Comparison of ENCODE assay signal across 8 cellular contexts in genomic region chr7:101884671-101885596, GRCh38.
DNase-seq lines count a peak whose midpoint lies in the region; ATAC-seq and TF ChIP-seq lines count a peak whose summit lies in the region.

No MANE protein-coding gene starts in this region.

- no peak overlapping the region for H3K4me3 Mint-ChIP-seq in nephron

- no peaks in the 10 kb centered on the region for H3K9me3 Mint-ChIP-seq in nephron

- peaks cover 63% of the 10 kb centered on the region for H3K4me1 Mint-ChIP-seq in nephron

- H3K27me3 ChIP-seq in RWPE2 (ENCODE audit: insufficient read depth, poor library complexity, severe bottlenecking) = no peaks in the 10 kb centered on the region

- H3K4me3 ChIP-seq in RWPE2 (ENCODE audit: severe bottlenecking) = no peak overlapping the region

- peak overlapping the region; percentile 11 to 42 (median 31) for H3K27ac Mint-ChIP-seq in nephron

- CTCF ChIA-PET in GM10248 (lab: Yijun Ruan, JAX) = interaction anchor here (1.0 kb wide), 1 partner anchor 36 kb away, joined by 3 read pairs; no protein-coding TSS in a partner anchor

- TF ChIP-seq CTCF in GM10248 (IDR thresholded peaks at IDR 0.05; ENCODE audit: control extremely low read depth, extremely low read depth, low read depth, missing control alignments) (no peak), RWPE2 (IDR thresholded peaks at IDR 0.05; ENCODE audit: poor library complexity, severe bottlenecking) (no peak), nephron (IDR thresholded peaks at IDR 0.05; ENCODE audit: unreplicated experiment in 3 of 3) (no peak)

- H3K36me3 ChIP-seq in RWPE2 (ENCODE audit: low read depth) = no peaks in the 10 kb centered on the region

- H3K27ac ChIP-seq in RWPE2 (ENCODE audit: poor library complexity, severe bottlenecking) = peak overlapping the region; percentile 98

- POLR2A ChIA-PET in GM10248 (lab: Yijun Ruan, JAX) = no interaction called here

- ATAC-seq in GM21390 (IDR thresholded peaks at IDR 0.05; ENCODE audit: unreplicated experiment) = peak; percentile 81
- ATAC-seq in RWPE2 (ENCODE audit: low read depth) = no peak
- no peak for ATAC-seq in esophagus mucosa
- ATAC-seq in HG03159 (IDR thresholded peaks at IDR 0.05; ENCODE audit: unreplicated experiment) = no peak

- peaks cover 4% of the 10 kb centered on the region for H3K36me3 Mint-ChIP-seq in nephron (ENCODE audit: low read depth)

- peak; percentile 76 for DNase-seq in GM10248 (ENCODE audit: extremely low spot score)
- no peak for DNase-seq in RWPE2 (ENCODE audit: low spot score)
- DNase-seq in COLO829 (ENCODE audit: low spot score) = no peak
- DNase-seq in A172 (ENCODE audit: low spot score) = no peak

- H3K9me3 ChIP-seq in RWPE2 (ENCODE audit: severe bottlenecking) = no peaks in the 10 kb centered on the region

- H3K4me1 ChIP-seq in RWPE2 (ENCODE audit: insufficient read depth, poor library complexity, severe bottlenecking) = peaks cover 39% of the 10 kb centered on the region

- H3K27me3 Mint-ChIP-seq in nephron (ENCODE audit: low read depth) = no peaks in the 10 kb centered on the region
